11 cellular contexts compared by ENCODE assay signal in the genomic region with DNA sequence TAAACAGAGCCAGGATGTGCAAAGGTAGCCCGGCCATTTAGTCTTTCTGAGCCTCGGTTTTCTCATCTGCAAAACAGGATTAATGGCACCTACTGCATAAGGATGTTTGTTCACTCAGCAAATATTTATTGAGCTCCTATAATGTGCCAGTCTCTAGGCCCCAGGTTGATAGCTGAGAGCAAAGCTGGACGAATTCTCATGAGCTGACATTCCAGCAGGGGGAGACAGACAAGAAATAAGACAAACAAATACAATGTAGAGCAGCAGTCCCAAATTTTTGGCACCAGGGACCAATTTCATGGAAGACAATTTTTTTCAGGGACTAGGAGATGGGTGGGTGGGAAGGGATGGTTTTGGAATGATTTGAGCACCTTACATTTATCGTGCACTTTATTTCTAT.
DNase-seq lines count a peak whose midpoint lies in the region; ATAC-seq and TF ChIP-seq lines count a peak whose summit lies in the region.
"Had no signal": no experiment of that assay in that cellular context is flagged by ENCODE, and none has a peak within 500 bp of the region (broad histone marks: within the 10 kb centered on the region; RNA-seq: fewer than 3 reads in every experiment).

No MANE protein-coding gene starts in this region.

- in situ Hi-C loops in T47D (cut with HindIII; ENCODE audit: low pct_unique_long_range_greater_than_20kb, low sequenced_read_pairs), result no loop called here

- H3K27me3 Mint-ChIP-seq in neural progenitor cell (ENCODE audit: insufficient read depth, low read depth), result peaks cover 16% of the 10 kb centered on the region

- H3F3A ChIP-seq in neural progenitor cell (ENCODE audit: low read depth), result peaks cover 38% of the 10 kb centered on the region

- no peak overlapping the region for H3K4me2 ChIP-seq in neural progenitor cell
- H3K4me2 ChIP-seq: BLaER1 had no signal

- TF ChIP-seq CTCF in neural progenitor cell (IDR thresholded peaks at IDR 0.05), result peak; percentile 69

- peaks cover 17% of the 10 kb centered on the region for H3K27me3 ChIP-seq in neural progenitor cell
- H3K27me3 ChIP-seq: BLaER1 had no signal

- H2AFZ ChIP-seq in neural progenitor cell (replicated peaks), result no peak overlapping the region

- no peak overlapping the region for H3K27ac Mint-ChIP-seq in neural progenitor cell

- peaks cover 33% of the 10 kb centered on the region for H3K4me1 Mint-ChIP-seq in neural progenitor cell

- H3K36me3 ChIP-seq in neural progenitor cell, result no peaks in the 10 kb centered on the region
- H3K36me3 ChIP-seq: BLaER1 had no signal

- H3K9me3 Mint-ChIP-seq in neural progenitor cell, result no peaks in the 10 kb centered on the region

- DNase-seq in NCI-H1092 treated with DMSO at 0.1 percent for 48 hours (lab: John Stamatoyannopoulos, UW), result peak; percentile 33
- DNase-seq in NCI-H1092 (lab: John Stamatoyannopoulos, UW), result no peak
- DNase-seq in Kasumi-1 (lab: John Stamatoyannopoulos, UW), result peak; percentile 3 to 5
- peak; percentile 23 to 82 for DNase-seq in T47D (ENCODE audit: low read depth in 1 of 2, low spot score in 1 of 2)
- DNase-seq in neural progenitor cell (ENCODE audit: low spot score), result peak; percentile 63
- DNase-seq in NCI-H774 (lab: John Stamatoyannopoulos, UW), result no peak
- no peak for DNase-seq in NCI-H187 treated with DMSO at 0.1 percent for 48 hours (lab: John Stamatoyannopoulos, UW)
- DNase-seq: cortex of kidney had no signal

- no peak overlapping the region for H3K9ac ChIP-seq in neural progenitor cell
- H3K9ac ChIP-seq: BLaER1 had no signal

- no peak for ATAC-seq in activated CD4-positive, CD25-positive, alpha-beta regulatory T cell treated with anti-CD3 and anti-CD28 coated beads, Interleukin-2, amount 50 U/mL, for 24 hours

- H3K4me3 Mint-ChIP-seq in neural progenitor cell, result no peak overlapping the region

- no peak overlapping the region for H3K27ac ChIP-seq in neural progenitor cell
- H3K27ac ChIP-seq: BLaER1, skin epidermis had no signal

- H3K4me3 ChIP-seq in neural progenitor cell, result no peak overlapping the region
- H3K4me3 ChIP-seq: BLaER1, skin epidermis had no signal

- no peaks in the 10 kb centered on the region for H3K79me2 ChIP-seq in neural progenitor cell (ENCODE audit: low read depth)

- peaks cover 24% of the 10 kb centered on the region for H3K4me1 ChIP-seq in neural progenitor cell

- H3K9me3 ChIP-seq in neural progenitor cell (ENCODE audit: low read depth), result no peaks in the 10 kb centered on the region
- H3K9me3 ChIP-seq: BLaER1 had no signal

- peaks cover 16% of the 10 kb centered on the region for H4K20me1 ChIP-seq in neural progenitor cell (ENCODE audit: low read depth)
- H4K20me1 ChIP-seq: BLaER1 had no signal

- H3K36me3 Mint-ChIP-seq in neural progenitor cell, result no peaks in the 10 kb centered on the region

Comparison
In these comparisons a context has a peak if more than half of its experiments do, and no peak if none do; other contexts are left out.
1. DNase-seq: peak in NCI-H1092 treated with DMSO at 0.1 percent for 48 hours (single experiment), Kasumi-1 (2 of 2), T47D (2 of 2) and neural progenitor cell (single experiment); none in NCI-H1092 (single experiment), NCI-H774 (single experiment) and NCI-H187 treated with DMSO at 0.1 percent for 48 hours (single experiment).